In the genomic region with DNA sequence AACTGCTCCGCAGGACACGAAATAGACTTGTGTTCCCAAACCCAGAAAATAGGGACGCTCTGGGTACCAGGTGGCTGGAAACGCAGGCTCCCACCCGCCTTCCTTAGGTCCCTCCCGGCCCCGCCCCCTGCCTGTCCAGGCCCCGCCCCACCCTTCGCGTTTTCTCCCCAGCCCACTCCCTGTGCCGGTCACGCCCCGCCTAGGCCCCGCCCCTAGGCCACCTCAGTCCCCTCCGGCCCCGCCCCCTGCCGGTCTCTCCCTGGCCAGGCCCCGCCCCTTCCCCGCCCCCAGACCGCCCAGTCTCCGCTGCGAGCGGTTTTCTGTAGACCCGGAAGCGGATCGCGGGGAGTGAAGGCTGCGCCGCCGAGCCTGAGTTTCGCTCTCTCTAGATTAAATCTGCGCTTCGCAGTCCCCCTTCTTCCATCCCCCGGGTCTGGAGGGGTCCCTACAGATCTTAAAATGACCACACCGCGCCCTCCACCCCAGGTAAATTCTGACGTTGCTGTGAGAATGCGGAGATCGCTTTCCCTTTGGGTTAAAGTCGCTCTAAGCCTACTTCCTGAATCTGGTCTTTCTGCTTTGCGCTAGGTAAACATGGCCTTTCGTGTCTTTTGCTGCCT, we compare ENCODE assay signal across 8 cellular contexts. TPM values are rescaled to one million over a fixed set of nuclear protein-coding genes. Genes with fewer than 3 reads are reported as not detected.
DNase-seq lines count a peak whose midpoint lies in the region; ATAC-seq, FAIRE-seq and TF ChIP-seq lines count a peak whose summit lies in the region.

No MANE protein-coding gene starts in this region.

- ATAC-seq in GM19395 (IDR thresholded peaks at IDR 0.05; ENCODE audit: unreplicated experiment) = no peak

- TF ChIP-seq POLR2A in GM12891 (IDR thresholded peaks at IDR 0.05; ENCODE audit: low read depth, low read length) (peak; percentile 77), NB4 (IDR thresholded peaks at IDR 0.05; ENCODE audit: extremely low read depth, insufficient read length) (no peak)

- peak; percentile 93 for DNase-seq in GM12891 (ENCODE audit: insufficient read length, low spot score)
- peak; percentile 91 for DNase-seq in NB4 (ENCODE audit: low read depth)
- peak; percentile 69 for DNase-seq in bronchial epithelial cell (ENCODE audit: low read depth)
- peak; percentile 69 for DNase-seq in skeletal muscle cell (ENCODE audit: low read depth)
- DNase-seq in DMS153 (lab: John Stamatoyannopoulos, UW) = no peak

- H3K9ac ChIP-seq in iPS-20b (ENCODE audit: low read depth, low read length) = peak overlapping the region; percentile 81

- H3K27ac ChIP-seq in iPS-20b (ENCODE audit: low read length) = no peak overlapping the region

- FAIRE-seq in GM12891 (lab: Jason Lieb, UNC) (peak; percentile 75), bronchial epithelial cell (lab: Jason Lieb, UNC) (no peak)

- H3K36me3 ChIP-seq in bronchial epithelial cell (ENCODE audit: control insufficient read depth, insufficient read depth, low read length) (peaks cover 2% of the 10 kb centered on the region), iPS-20b (ENCODE audit: insufficient read depth, low read depth, low read length) (no peaks in the 10 kb centered on the region)

- H3K4me3 ChIP-seq in NB4 (ENCODE audit: low read depth, low read length) = peak overlapping the region; percentile 82
- H3K4me3 ChIP-seq in WI38 (ENCODE audit: low read depth, low read length) = peak overlapping the region; percentile 85
- H3K4me3 ChIP-seq in bronchial epithelial cell (ENCODE audit: low read depth, low read length) = peak overlapping the region; percentile 48
- H3K4me3 ChIP-seq in iPS-20b (ENCODE audit: low read length) = peak overlapping the region; percentile 92
- H3K4me3 ChIP-seq in skeletal muscle cell (ENCODE audit: low read depth, low read length) = peak overlapping the region; percentile 76

- no peaks in the 10 kb centered on the region for H3K27me3 ChIP-seq in bronchial epithelial cell (ENCODE audit: control insufficient read depth, insufficient read depth, low read length)
- peaks cover 15% of the 10 kb centered on the region; the same call in 1 of the 2 replicates for H3K27me3 ChIP-seq in iPS-20b (ENCODE audit: insufficient read depth, low read length)

- H3K9me3 ChIP-seq in iPS-20b (ENCODE audit: insufficient read depth, low read depth, low read length) = peaks cover 3% of the 10 kb centered on the region

- no peaks in the 10 kb centered on the region for H3K4me1 ChIP-seq in iPS-20b (ENCODE audit: insufficient read depth, low read length)

- TF ChIP-seq CTCF in NB4 (IDR thresholded peaks at IDR 0.05; ENCODE audit: low read depth, low read length) = no peak
- no peak for TF ChIP-seq CTCF in WI38 (IDR thresholded peaks at IDR 0.05; ENCODE audit: low read depth, low read length)
- TF ChIP-seq CTCF in bronchial epithelial cell (IDR thresholded peaks at IDR 0.05; ENCODE audit: insufficient read depth, low read length, severe bottlenecking) = no peak

TF ChIP-seq in GM12891, 5 proteins besides CTCF, POLR2A, EP300 and RAD21:
- TF ChIP-seq PAX5 (IDR thresholded peaks at IDR 0.05; ENCODE audit: insufficient read depth, low read length, severe bottlenecking) (no peak), POLR2AphosphoS5 (IDR thresholded peaks at IDR 0.05; ENCODE audit: low read depth, low read length) (peak; percentile 77), TAF1 (IDR thresholded peaks at IDR 0.05; ENCODE audit: low read depth, low read length) (0 out of 2 replicates have a peak, but pooled peaks have one; percentile 39), POU2F2 (IDR thresholded peaks at IDR 0.05; ENCODE audit: low read depth, low read length) (0 out of 2 replicates have a peak, but pooled peaks have one; percentile 20), SPI1 (IDR thresholded peaks at IDR 0.05; ENCODE audit: low read depth, low read length) (0 out of 2 replicates have a peak, but pooled peaks have one; percentile 4)

RNA-seq across cellular contexts. Expression of gene ZNF665, which starts 3.7 kb away (rescaled TPM):
- polyA plus RNA-seq in GM12891 (2012; ENCODE audit: low read depth, missing spikeins) = 1.8 TPM
- total RNA-seq in bronchial epithelial cell = 1.6 and 2.8 TPM in 2 replicates

RNA-seq across cellular contexts. Expression of gene ZNF347, which starts 38.0 kb away (rescaled TPM):
- polyA plus RNA-seq in GM12891 (2012; ENCODE audit: low read depth, missing spikeins) = 1.5 TPM
- total RNA-seq in bronchial epithelial cell = 7.2 and 7.9 TPM in 2 replicates

RNA-seq across cellular contexts. Expression of gene ZNF677, which starts 57.8 kb away (rescaled TPM):
- polyA plus RNA-seq in GM12891 (2012; ENCODE audit: low read depth, missing spikeins) = 3.3 TPM
- 8.4 and 15.6 TPM in 2 replicates for total RNA-seq in bronchial epithelial cell
